Comparison of ENCODE assay signal across 1 cellular context in the genomic region with DNA sequence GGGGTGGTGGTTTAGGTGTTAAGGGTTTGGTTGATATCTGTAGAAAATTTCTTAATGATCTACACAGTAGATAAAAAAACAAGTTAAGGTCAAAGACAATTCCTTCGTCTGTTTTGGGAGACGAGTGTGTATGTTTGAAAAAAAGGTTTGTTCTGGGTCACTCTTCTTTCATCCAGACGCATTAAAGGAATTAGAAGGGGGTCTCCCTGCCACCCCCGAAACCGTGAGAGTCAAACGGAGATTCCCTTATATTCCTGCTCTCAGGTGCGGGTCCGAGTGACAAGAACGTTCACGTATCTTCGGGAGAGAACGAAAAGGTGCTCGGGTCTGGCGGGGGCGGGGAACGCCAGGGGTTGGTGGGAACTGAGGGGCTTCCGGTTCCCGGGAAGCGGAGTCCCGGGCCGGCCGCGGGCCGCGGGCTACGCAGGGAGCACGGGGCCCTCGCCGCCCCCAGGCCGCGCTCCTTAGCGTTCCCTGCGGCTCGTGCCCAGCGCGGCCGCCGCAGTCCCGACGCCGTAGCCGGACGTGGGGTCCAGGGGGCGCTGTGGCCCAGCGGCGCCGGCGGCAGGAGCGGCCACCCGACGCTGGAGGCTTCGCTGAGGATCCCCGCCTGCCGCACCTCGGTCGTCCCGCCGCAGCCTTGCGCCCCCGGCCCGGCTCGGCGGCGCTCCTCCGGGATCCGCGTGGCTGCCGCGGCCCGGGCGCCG.
TF ChIP-seq lines count a peak whose summit lies in the region.

A gene with protein sequence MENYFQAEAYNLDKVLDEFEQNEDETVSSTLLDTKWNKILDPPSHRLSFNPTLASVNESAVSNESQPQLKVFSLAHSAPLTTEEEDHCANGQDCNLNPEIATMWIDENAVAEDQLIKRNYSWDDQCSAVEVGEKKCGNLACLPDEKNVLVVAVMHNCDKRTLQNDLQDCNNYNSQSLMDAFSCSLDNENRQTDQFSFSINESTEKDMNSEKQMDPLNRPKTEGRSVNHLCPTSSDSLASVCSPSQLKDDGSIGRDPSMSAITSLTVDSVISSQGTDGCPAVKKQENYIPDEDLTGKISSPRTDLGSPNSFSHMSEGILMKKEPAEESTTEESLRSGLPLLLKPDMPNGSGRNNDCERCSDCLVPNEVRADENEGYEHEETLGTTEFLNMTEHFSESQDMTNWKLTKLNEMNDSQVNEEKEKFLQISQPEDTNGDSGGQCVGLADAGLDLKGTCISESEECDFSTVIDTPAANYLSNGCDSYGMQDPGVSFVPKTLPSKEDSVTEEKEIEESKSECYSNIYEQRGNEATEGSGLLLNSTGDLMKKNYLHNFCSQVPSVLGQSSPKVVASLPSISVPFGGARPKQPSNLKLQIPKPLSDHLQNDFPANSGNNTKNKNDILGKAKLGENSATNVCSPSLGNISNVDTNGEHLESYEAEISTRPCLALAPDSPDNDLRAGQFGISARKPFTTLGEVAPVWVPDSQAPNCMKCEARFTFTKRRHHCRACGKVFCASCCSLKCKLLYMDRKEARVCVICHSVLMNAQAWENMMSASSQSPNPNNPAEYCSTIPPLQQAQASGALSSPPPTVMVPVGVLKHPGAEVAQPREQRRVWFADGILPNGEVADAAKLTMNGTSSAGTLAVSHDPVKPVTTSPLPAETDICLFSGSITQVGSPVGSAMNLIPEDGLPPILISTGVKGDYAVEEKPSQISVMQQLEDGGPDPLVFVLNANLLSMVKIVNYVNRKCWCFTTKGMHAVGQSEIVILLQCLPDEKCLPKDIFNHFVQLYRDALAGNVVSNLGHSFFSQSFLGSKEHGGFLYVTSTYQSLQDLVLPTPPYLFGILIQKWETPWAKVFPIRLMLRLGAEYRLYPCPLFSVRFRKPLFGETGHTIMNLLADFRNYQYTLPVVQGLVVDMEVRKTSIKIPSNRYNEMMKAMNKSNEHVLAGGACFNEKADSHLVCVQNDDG (N-terminal part only) (plus strand): TSS at position 577 of the 707 bp plus-strand sequence. CDS start 91,118 bp downstream, outside the sequence.

TF ChIP-seq in K562, 482 proteins besides CTCF, POLR2A, EP300 and RAD21 (continued from another document and continues in another):
- TF ChIP-seq ZNF444 (CRISPR knock-in tag; IDR thresholded peaks at IDR 0.05) (no peak), TCF7 (IDR thresholded peaks at IDR 0.05; ENCODE audit: borderline replicate concordance) (no peak), NR3C1 (CRISPR knock-in tag; IDR thresholded peaks at IDR 0.05) (no peak), CBX1 (IDR thresholded peaks at IDR 0.05; ENCODE audit: low read depth) (peak; percentile 42; the same call in 1 of the 2 replicates), ILF3 (IDR thresholded peaks at IDR 0.05; ENCODE audit: borderline replicate concordance) (0 out of 2 replicates have a peak, but pooled peaks have one; percentile 69), PCBP1 (IDR thresholded peaks at IDR 0.05; ENCODE audit: low read depth, low read length, poor library complexity, severe bottlenecking) (no peak), POLR2B (IDR thresholded peaks at IDR 0.05; ENCODE audit: low read depth, partially characterized antibody) (no peak), ZNF146 (CRISPR knock-in tag; IDR thresholded peaks at IDR 0.05; ENCODE audit: unreplicated experiment) (no peak), SMAD1 (IDR thresholded peaks at IDR 0.05; ENCODE audit: low read depth, low read length, partially characterized antibody) (no peak), TBL1XR1 (IDR thresholded peaks at IDR 0.05; ENCODE audit: low read length in 2 of 2) (no peak), CHD1 (IDR thresholded peaks at IDR 0.05; ENCODE audit: low read length) (no peak), RBM15 (IDR thresholded peaks at IDR 0.05; ENCODE audit: insufficient read depth, low read length) (no peak), RBBP5 (IDR thresholded peaks at IDR 0.05; ENCODE audit: borderline replicate concordance, insufficient read depth, low read length, poor library complexity, severe bottlenecking) (no peak), DPF2 (IDR thresholded peaks at IDR 0.05) (no peak), NR1H2 (CRISPR knock-in tag; IDR thresholded peaks at IDR 0.05) (no peak), CTCFL (IDR thresholded peaks at IDR 0.05; ENCODE audit: borderline replicate concordance, insufficient read depth, low read depth, low read length, poor library complexity, severe bottlenecking) (peak; percentile 89), NEUROD1 (IDR thresholded peaks at IDR 0.05; ENCODE audit: borderline replicate concordance, low read depth, low read length, partially characterized antibody) (no peak), MEF2D (tag; conservative IDR thresholded peaks at IDR 0.05; ENCODE audit: low read depth) (no peak), BDP1 (IDR thresholded peaks at IDR 0.05; ENCODE audit: insufficient read depth, insufficient read length) (no peak), MED1 (CRISPR knock-in tag; IDR thresholded peaks at IDR 0.05; ENCODE audit: borderline replicate concordance) (no peak), BACH1 (tag; IDR thresholded peaks at IDR 0.05) (no peak), ELF1 (tag; IDR thresholded peaks at IDR 0.05) (no peak), GABPB1 (CRISPR knock-in tag; IDR thresholded peaks at IDR 0.05) (no peak), SAFB2 (IDR thresholded peaks at IDR 0.05; ENCODE audit: borderline replicate concordance, low read depth, low read length, severe bottlenecking) (no peak), STAT5A (IDR thresholded peaks at IDR 0.05; ENCODE audit: borderline replicate concordance, low read length) (0 out of 2 replicates have a peak, but pooled peaks have one; percentile 12), FOXJ2 (tag; IDR thresholded peaks at IDR 0.05) (no peak), KAT8 (IDR thresholded peaks at IDR 0.05; ENCODE audit: low read depth) (no peak), POLR3A (IDR thresholded peaks at IDR 0.05; ENCODE audit: borderline replicate concordance, extremely low read depth, insufficient read depth, insufficient read length) (no peak), C11orf30 (IDR thresholded peaks at IDR 0.05; ENCODE audit: low read depth) (no peak), BRF1 (IDR thresholded peaks at IDR 0.05; ENCODE audit: borderline replicate concordance, extremely low read depth, insufficient read length) (no peak), DIDO1 (tag; IDR thresholded peaks at IDR 0.05; ENCODE audit: low read depth) (no peak), CSDE1 (IDR thresholded peaks at IDR 0.05) (no peak)
- TF ChIP-seq, protein P1, sequence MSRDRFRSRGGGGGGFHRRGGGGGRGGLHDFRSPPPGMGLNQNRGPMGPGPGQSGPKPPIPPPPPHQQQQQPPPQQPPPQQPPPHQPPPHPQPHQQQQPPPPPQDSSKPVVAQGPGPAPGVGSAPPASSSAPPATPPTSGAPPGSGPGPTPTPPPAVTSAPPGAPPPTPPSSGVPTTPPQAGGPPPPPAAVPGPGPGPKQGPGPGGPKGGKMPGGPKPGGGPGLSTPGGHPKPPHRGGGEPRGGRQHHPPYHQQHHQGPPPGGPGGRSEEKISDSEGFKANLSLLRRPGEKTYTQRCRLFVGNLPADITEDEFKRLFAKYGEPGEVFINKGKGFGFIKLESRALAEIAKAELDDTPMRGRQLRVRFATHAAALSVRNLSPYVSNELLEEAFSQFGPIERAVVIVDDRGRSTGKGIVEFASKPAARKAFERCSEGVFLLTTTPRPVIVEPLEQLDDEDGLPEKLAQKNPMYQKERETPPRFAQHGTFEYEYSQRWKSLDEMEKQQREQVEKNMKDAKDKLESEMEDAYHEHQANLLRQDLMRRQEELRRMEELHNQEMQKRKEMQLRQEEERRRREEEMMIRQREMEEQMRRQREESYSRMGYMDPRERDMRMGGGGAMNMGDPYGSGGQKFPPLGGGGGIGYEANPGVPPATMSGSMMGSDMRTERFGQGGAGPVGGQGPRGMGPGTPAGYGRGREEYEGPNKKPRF (IDR thresholded peaks at IDR 0.05; ENCODE audit: low read depth, low read length) = no peak
- TF ChIP-seq, protein P2, sequence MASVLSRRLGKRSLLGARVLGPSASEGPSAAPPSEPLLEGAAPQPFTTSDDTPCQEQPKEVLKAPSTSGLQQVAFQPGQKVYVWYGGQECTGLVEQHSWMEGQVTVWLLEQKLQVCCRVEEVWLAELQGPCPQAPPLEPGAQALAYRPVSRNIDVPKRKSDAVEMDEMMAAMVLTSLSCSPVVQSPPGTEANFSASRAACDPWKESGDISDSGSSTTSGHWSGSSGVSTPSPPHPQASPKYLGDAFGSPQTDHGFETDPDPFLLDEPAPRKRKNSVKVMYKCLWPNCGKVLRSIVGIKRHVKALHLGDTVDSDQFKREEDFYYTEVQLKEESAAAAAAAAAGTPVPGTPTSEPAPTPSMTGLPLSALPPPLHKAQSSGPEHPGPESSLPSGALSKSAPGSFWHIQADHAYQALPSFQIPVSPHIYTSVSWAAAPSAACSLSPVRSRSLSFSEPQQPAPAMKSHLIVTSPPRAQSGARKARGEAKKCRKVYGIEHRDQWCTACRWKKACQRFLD (CRISPR knock-in tag; IDR thresholded peaks at IDR 0.05) = no peak
- TF ChIP-seq, protein P3, sequence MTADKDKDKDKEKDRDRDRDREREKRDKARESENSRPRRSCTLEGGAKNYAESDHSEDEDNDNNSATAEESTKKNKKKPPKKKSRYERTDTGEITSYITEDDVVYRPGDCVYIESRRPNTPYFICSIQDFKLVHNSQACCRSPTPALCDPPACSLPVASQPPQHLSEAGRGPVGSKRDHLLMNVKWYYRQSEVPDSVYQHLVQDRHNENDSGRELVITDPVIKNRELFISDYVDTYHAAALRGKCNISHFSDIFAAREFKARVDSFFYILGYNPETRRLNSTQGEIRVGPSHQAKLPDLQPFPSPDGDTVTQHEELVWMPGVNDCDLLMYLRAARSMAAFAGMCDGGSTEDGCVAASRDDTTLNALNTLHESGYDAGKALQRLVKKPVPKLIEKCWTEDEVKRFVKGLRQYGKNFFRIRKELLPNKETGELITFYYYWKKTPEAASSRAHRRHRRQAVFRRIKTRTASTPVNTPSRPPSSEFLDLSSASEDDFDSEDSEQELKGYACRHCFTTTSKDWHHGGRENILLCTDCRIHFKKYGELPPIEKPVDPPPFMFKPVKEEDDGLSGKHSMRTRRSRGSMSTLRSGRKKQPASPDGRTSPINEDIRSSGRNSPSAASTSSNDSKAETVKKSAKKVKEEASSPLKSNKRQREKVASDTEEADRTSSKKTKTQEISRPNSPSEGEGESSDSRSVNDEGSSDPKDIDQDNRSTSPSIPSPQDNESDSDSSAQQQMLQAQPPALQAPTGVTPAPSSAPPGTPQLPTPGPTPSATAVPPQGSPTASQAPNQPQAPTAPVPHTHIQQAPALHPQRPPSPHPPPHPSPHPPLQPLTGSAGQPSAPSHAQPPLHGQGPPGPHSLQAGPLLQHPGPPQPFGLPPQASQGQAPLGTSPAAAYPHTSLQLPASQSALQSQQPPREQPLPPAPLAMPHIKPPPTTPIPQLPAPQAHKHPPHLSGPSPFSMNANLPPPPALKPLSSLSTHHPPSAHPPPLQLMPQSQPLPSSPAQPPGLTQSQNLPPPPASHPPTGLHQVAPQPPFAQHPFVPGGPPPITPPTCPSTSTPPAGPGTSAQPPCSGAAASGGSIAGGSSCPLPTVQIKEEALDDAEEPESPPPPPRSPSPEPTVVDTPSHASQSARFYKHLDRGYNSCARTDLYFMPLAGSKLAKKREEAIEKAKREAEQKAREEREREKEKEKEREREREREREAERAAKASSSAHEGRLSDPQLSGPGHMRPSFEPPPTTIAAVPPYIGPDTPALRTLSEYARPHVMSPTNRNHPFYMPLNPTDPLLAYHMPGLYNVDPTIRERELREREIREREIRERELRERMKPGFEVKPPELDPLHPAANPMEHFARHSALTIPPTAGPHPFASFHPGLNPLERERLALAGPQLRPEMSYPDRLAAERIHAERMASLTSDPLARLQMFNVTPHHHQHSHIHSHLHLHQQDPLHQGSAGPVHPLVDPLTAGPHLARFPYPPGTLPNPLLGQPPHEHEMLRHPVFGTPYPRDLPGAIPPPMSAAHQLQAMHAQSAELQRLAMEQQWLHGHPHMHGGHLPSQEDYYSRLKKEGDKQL (CRISPR knock-in tag; IDR thresholded peaks at IDR 0.05; ENCODE audit: borderline replicate concordance) = no peak
- TF ChIP-seq, protein P4, sequence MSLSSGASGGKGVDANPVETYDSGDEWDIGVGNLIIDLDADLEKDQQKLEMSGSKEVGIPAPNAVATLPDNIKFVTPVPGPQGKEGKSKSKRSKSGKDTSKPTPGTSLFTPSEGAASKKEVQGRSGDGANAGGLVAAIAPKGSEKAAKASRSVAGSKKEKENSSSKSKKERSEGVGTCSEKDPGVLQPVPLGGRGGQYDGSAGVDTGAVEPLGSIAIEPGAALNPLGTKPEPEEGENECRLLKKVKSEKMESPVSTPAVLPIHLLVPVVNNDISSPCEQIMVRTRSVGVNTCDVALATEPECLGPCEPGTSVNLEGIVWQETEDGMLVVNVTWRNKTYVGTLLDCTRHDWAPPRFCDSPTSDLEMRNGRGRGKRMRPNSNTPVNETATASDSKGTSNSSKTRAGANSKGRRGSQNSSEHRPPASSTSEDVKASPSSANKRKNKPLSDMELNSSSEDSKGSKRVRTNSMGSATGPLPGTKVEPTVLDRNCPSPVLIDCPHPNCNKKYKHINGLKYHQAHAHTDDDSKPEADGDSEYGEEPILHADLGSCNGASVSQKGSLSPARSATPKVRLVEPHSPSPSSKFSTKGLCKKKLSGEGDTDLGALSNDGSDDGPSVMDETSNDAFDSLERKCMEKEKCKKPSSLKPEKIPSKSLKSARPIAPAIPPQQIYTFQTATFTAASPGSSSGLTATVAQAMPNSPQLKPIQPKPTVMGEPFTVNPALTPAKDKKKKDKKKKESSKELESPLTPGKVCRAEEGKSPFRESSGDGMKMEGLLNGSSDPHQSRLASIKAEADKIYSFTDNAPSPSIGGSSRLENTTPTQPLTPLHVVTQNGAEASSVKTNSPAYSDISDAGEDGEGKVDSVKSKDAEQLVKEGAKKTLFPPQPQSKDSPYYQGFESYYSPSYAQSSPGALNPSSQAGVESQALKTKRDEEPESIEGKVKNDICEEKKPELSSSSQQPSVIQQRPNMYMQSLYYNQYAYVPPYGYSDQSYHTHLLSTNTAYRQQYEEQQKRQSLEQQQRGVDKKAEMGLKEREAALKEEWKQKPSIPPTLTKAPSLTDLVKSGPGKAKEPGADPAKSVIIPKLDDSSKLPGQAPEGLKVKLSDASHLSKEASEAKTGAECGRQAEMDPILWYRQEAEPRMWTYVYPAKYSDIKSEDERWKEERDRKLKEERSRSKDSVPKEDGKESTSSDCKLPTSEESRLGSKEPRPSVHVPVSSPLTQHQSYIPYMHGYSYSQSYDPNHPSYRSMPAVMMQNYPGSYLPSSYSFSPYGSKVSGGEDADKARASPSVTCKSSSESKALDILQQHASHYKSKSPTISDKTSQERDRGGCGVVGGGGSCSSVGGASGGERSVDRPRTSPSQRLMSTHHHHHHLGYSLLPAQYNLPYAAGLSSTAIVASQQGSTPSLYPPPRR (CRISPR knock-in tag; IDR thresholded peaks at IDR 0.05; ENCODE audit: borderline replicate concordance) = no peak
